ENCODE assay signal across 28 cellular contexts in the genomic region with DNA sequence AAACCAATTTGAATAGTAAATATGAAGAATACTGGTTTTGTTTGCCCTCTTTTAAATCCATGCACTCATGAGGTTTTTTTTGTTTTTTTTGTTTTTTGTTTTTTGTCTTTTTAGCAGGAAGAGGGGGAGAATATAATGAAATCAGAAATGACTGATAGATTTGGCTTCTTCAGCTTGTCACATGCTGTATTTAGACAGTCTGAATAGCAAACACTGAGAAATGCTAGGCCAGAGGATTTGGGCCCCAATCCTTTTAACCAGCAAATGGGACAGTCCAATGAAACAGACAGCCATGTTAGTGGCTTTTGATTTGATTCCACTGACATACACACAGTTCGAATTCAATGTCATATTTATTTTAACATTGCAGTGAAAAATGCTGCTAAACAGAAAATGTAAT.
"Had no signal": no experiment of that assay in that cellular context is flagged by ENCODE, and none has a peak within 500 bp of the region (broad histone marks: within the 10 kb centered on the region; RNA-seq: fewer than 3 reads in every experiment).

No MANE protein-coding gene starts in this region.

- H3K27me3 Mint-ChIP-seq: type B pancreatic cell had no signal

- H3K4me1 Mint-ChIP-seq: naive thymus-derived CD8-positive, alpha-beta T cell; nephron progenitor cell; neural crest cell; stimulated activated effector memory CD8-positive, alpha-beta T cell treated with anti-CD3 and anti-CD28 coated beads, Interleukin-12 subunit alpha, Interleukin-12 subunit beta, amount 100 ng/mL, for 72 hours; stimulated activated naive B cell treated with anti-CD40 and anti-IgM and Interleukin-4, amounts not matched to agents 10 μg/mL and 1 μg/mL and 100 μg/mL, for 72 hours had no signal

- H3K27ac Mint-ChIP-seq: naive thymus-derived CD8-positive, alpha-beta T cell; natural killer cell treated with Interleukin-12 subunit alpha and Interleukin-12 subunit beta and Interleukin-15 and Interleukin-18, amount 100 ng/mL, for 72 hours; nephron progenitor cell; stimulated activated effector memory CD8-positive, alpha-beta T cell treated with anti-CD3 and anti-CD28 coated beads, Interleukin-12 subunit alpha, Interleukin-12 subunit beta, amount 100 ng/mL, for 72 hours; stimulated activated naive B cell treated with anti-CD40 and anti-IgM and Interleukin-4, amounts not matched to agents 10 μg/mL and 1 μg/mL and 100 μg/mL, for 72 hours; type B pancreatic cell had no signal

- H3K36me3 Mint-ChIP-seq: natural killer cell treated with Interleukin-12 subunit alpha and Interleukin-12 subunit beta and Interleukin-15 and Interleukin-18, amount 100 ng/mL, for 72 hours; stimulated activated effector memory CD8-positive, alpha-beta T cell treated with anti-CD3 and anti-CD28 coated beads, Interleukin-12 subunit alpha, Interleukin-12 subunit beta, amount 100 ng/mL, for 72 hours; stimulated activated naive B cell treated with anti-CD40 and anti-IgM and Interleukin-4, amounts not matched to agents 10 μg/mL and 1 μg/mL and 100 μg/mL, for 72 hours; type B pancreatic cell had no signal

- H3K27ac ChIP-seq: neutrophil, pancreas, prostate gland, right lobe of liver, sigmoid colon, stomach, suprapubic skin, testis, tibial artery, transverse colon, upper lobe of right lung, uterus had no signal

- ATAC-seq: naive thymus-derived CD8-positive, alpha-beta T cell; natural killer cell treated with Interleukin-12 subunit alpha and Interleukin-12 subunit beta and Interleukin-15 and Interleukin-18, amount 100 ng/mL, for 72 hours; pancreas; right cardiac atrium; right lobe of liver; stimulated activated effector memory CD8-positive, alpha-beta T cell treated with anti-CD3 and anti-CD28 coated beads, Interleukin-12 subunit alpha, Interleukin-12 subunit beta, amount 100 ng/mL, for 72 hours; stimulated activated naive B cell treated with anti-CD40 and anti-IgM and Interleukin-4, amounts not matched to agents 10 μg/mL and 1 μg/mL and 100 μg/mL, for 72 hours; upper lobe of right lung had no signal

- H3K4me3 Mint-ChIP-seq: naive thymus-derived CD8-positive, alpha-beta T cell; natural killer cell treated with Interleukin-12 subunit alpha and Interleukin-12 subunit beta and Interleukin-15 and Interleukin-18, amount 100 ng/mL, for 72 hours; nephron progenitor cell; neural crest cell; stimulated activated effector memory CD8-positive, alpha-beta T cell treated with anti-CD3 and anti-CD28 coated beads, Interleukin-12 subunit alpha, Interleukin-12 subunit beta, amount 100 ng/mL, for 72 hours; stimulated activated naive B cell treated with anti-CD40 and anti-IgM and Interleukin-4, amounts not matched to agents 10 μg/mL and 1 μg/mL and 100 μg/mL, for 72 hours; stimulated activated naive CD8-positive, alpha-beta T cell treated with anti-CD3 and anti-CD28 coated beads, Interleukin-15, Interleukin-2, amounts not matched to agents 100 ng/mL and 50 ng/mL, for 24 hours; type B pancreatic cell had no signal

- H3K9me3 Mint-ChIP-seq: natural killer cell treated with Interleukin-12 subunit alpha and Interleukin-12 subunit beta and Interleukin-15 and Interleukin-18, amount 100 ng/mL, for 72 hours; nephron progenitor cell; stimulated activated effector memory CD8-positive, alpha-beta T cell treated with anti-CD3 and anti-CD28 coated beads, Interleukin-12 subunit alpha, Interleukin-12 subunit beta, amount 100 ng/mL, for 72 hours; stimulated activated naive B cell treated with anti-CD40 and anti-IgM and Interleukin-4, amounts not matched to agents 10 μg/mL and 1 μg/mL and 100 μg/mL, for 72 hours; stimulated activated naive CD8-positive, alpha-beta T cell treated with anti-CD3 and anti-CD28 coated beads, Interleukin-15, Interleukin-2, amounts not matched to agents 100 ng/mL and 50 ng/mL, for 24 hours; type B pancreatic cell had no signal

- DNase-seq: naive thymus-derived CD8-positive, alpha-beta T cell; nephron progenitor cell; nucleus accumbens; pancreas; right cardiac atrium; right lobe of liver; sigmoid colon; small intestine; stimulated activated CD4-positive, alpha-beta T cell treated with anti-CD3 and anti-CD28 coated beads, Interleukin-15, amount 100 ng/mL, for 24 hours; stimulated activated CD4-positive, alpha-beta T cell treated with anti-CD3 and anti-CD28 coated beads, Interleukin-2, amount 100 ng/mL, for 24 hours; stimulated activated CD4-positive, alpha-beta T cell treated with anti-CD3 and anti-CD28 coated beads, Interleukin-2, amount 100 ng/mL, for 48 hours; stimulated activated CD4-positive, alpha-beta T cell treated with anti-CD3 and anti-CD28 coated beads, Interleukin-4, amount 100 ng/mL, for 24 hours; stimulated activated naive B cell treated with anti-CD40 and anti-IgM and Interleukin-4, amounts not matched to agents 10 μg/mL and 1 μg/mL and 100 μg/mL, for 72 hours; stimulated activated naive CD4-positive, alpha-beta T cell treated with Interleukin-2 at 50 U/mL for 16 hours; stomach; testis; tibial artery; transverse colon; upper lobe of right lung; uterus had no signal
